7 cellular contexts compared by ENCODE assay signal in genomic region chr2:66439291-66440010, GRCh38. TPM values are rescaled to one million over a fixed set of nuclear protein-coding genes. Genes with fewer than 3 reads are reported as not detected.
DNase-seq lines count a peak whose midpoint lies in the region; ATAC-seq and TF ChIP-seq lines count a peak whose summit lies in the region.

No MANE protein-coding gene starts in this region.

- peak overlapping the region; percentile 70 for H3K27ac ChIP-seq in mesodermal cell (ENCODE audit: low read depth, low read length, severe bottlenecking)
- peak overlapping the region; percentile 99 to 100 for H3K27ac ChIP-seq in thoracic aorta

- ATAC-seq in thoracic aorta (ENCODE audit: insufficient number of reproducible peaks, low FRiP score, low read depth) (no peak), HG03460 (IDR thresholded peaks at IDR 0.05; ENCODE audit: unreplicated experiment) (no peak)

- peaks cover 3% of the 10 kb centered on the region for H3K36me3 ChIP-seq in endocrine pancreas (ENCODE audit: control insufficient read depth, insufficient read depth, low read length)
- H3K36me3 ChIP-seq in mesodermal cell (ENCODE audit: control insufficient read depth, insufficient read depth, low read length): peaks cover 14% of the 10 kb centered on the region
- H3K36me3 ChIP-seq in thoracic aorta: no peaks in the 10 kb centered on the region

- H3K4me1 ChIP-seq in endocrine pancreas (ENCODE audit: control insufficient read depth, insufficient read depth, low read length) (no peaks in the 10 kb centered on the region), mesodermal cell (ENCODE audit: control insufficient read depth, insufficient read depth, low read length, poor library complexity, severe bottlenecking) (peaks cover 11% of the 10 kb centered on the region), thoracic aorta (ENCODE audit: control insufficient read depth in 1 of 2, low read depth in 2 of 2) (peaks cover 0 to 21% of the 10 kb centered on the region in 2 donors)

- H3K4me3 ChIP-seq in endocrine pancreas (ENCODE audit: control insufficient read depth, insufficient read depth, low read length) (peak overlapping the region; percentile 97), mesodermal cell (ENCODE audit: extremely low read depth, insufficient read depth, low read length, poor library complexity, severe bottlenecking) (peak overlapping the region; percentile 48), thoracic aorta (peak overlapping the region; percentile 75)

- POLR2A ChIA-PET in GM10248 (lab: Yijun Ruan, JAX): no interaction called here

- no peak for TF ChIP-seq CTCF in thoracic aorta (IDR thresholded peaks at IDR 0.05)
- no peak for TF ChIP-seq CTCF in GM10248 (IDR thresholded peaks at IDR 0.05; ENCODE audit: control extremely low read depth, extremely low read depth, low read depth, missing control alignments)

- no peaks in the 10 kb centered on the region for H3K9me3 ChIP-seq in endocrine pancreas (ENCODE audit: control insufficient read depth, low read length)
- H3K9me3 ChIP-seq in mesodermal cell (ENCODE audit: control insufficient read depth, low read length): no peaks in the 10 kb centered on the region
- H3K9me3 ChIP-seq in thoracic aorta: no peaks in the 10 kb centered on the region

- H3K27me3 ChIP-seq in endocrine pancreas (ENCODE audit: control insufficient read depth, insufficient read depth, low read length): no peaks in the 10 kb centered on the region
- no peaks in the 10 kb centered on the region for H3K27me3 ChIP-seq in thoracic aorta (replicated peaks; ENCODE audit: insufficient read depth)

- peak; percentile 33 for DNase-seq in NCI-H2227 (lab: John Stamatoyannopoulos, UW; ENCODE audit: unreplicated experiment)
- DNase-seq in thoracic aorta (ENCODE audit: low spot score): no peak
- DNase-seq in HuH-7 (ENCODE audit: low spot score): no peak
- DNase-seq in GM10248 (ENCODE audit: extremely low spot score): no peak

- CTCF ChIA-PET in GM10248 (lab: Yijun Ruan, JAX): interaction anchor here (3.5 kb wide), 1 partner anchor 11 kb away, joined by 15 read pairs; no protein-coding TSS in a partner anchor

- WGBS in mesodermal cell (ENCODE audit: insufficient coverage in 2 of 2), 2 experiments: 1 to 6% methylated on average over 21 to 26 of the region's 36 CpGs

- peak overlapping the region; percentile 75 for H3K9ac ChIP-seq in endocrine pancreas (ENCODE audit: control insufficient read depth, insufficient read depth, low read length)

RNA-seq across cellular contexts. Expression of gene MEIS1, which starts 4.5 kb away (rescaled TPM):
- 51.6 TPM for polyA plus RNA-seq in mesodermal cell (2013, experiment 1 of 2)
- 43.1 TPM for polyA plus RNA-seq in mesodermal cell (2013, experiment 2 of 2)
- 10 to 100 TPM; 29.4 to 58.4 TPM for total RNA-seq in thoracic aorta
